In the genomic region with DNA sequence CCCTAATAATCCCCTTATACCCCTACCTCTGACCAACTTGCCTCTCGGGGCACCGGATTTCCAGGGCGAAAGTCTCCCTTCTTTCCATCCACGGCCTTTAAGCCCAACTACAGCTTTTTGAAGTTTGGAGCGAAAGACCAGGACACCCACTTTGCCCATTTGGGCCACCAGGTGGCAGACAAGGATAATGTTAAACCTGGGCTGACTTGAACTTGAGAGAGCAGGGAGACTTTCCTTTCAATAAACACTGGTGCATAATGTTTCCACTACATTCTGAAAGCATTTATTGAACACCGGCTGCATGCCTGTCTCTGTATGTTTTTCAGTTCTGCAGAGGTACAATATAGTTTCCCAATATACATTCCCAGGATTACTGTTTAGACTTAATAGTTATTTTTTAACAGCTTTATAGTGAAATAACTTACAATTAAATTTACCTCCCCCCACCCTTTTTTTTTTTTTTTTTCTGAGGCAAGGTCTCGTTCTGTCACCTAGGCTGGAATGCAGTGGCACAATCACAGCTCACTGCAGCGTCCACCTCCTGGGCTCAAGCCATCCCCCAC, we compare ENCODE assay signal across 8 cellular contexts. TPM values are rescaled to one million over a fixed set of nuclear protein-coding genes. Genes with fewer than 3 reads are reported as not detected.
DNase-seq lines count a peak whose midpoint lies in the region; ATAC-seq, FAIRE-seq and TF ChIP-seq lines count a peak whose summit lies in the region.

No MANE protein-coding gene starts in this region.

- no peaks in the 10 kb centered on the region for H3K9me3 ChIP-seq in kidney (ENCODE audit: control insufficient read depth in 1 of 2, low read length in 2 of 2)

- ATAC-seq in GM23338 (peak; percentile 94), GM19397 (IDR thresholded peaks at IDR 0.05; ENCODE audit: unreplicated experiment) (no peak)

- H3K27ac Mint-ChIP-seq in GM23338: no peak overlapping the region

- H3K4me1 Mint-ChIP-seq in GM23338: peaks cover 3% of the 10 kb centered on the region; the same call in 1 of the 3 replicates

- H3K36me3 Mint-ChIP-seq in GM23338 (ENCODE audit: low read depth): 0 out of 3 replicates have a peak, but pooled peaks cover 4% of the 10 kb centered on the region

- no peaks in the 10 kb centered on the region for H3K9me2 ChIP-seq in GM23338 (ENCODE audit: insufficient read depth)

- FAIRE-seq in kidney (lab: Jason Lieb, UNC): no peak

- TF ChIP-seq CTCF in GM23338 (conservative IDR thresholded peaks at IDR 0.05; ENCODE audit: low read depth in 2 of 2): peak; percentile 91 to 93
- TF ChIP-seq CTCF in kidney (IDR thresholded peaks at IDR 0.05; ENCODE audit: borderline replicate concordance, extremely low read depth, insufficient read depth): peak; percentile 95

- intact Hi-C loops in kidney (cut with DNase I): no loop called here

- no peak overlapping the region for H2AFZ ChIP-seq in GM23338

- H3K36me3 ChIP-seq in GM23338 (ENCODE audit: insufficient read depth) (no peaks in the 10 kb centered on the region), kidney (ENCODE audit: control insufficient read depth in 1 of 2, insufficient read depth in 2 of 2, low read length in 2 of 2) (no peaks in the 10 kb centered on the region)

- H3K27me3 ChIP-seq in GM23338 (ENCODE audit: insufficient read depth): peaks cover 31% of the 10 kb centered on the region

- H3K4me1 ChIP-seq in GM23338 (ENCODE audit: insufficient read depth) (no peaks in the 10 kb centered on the region), kidney (ENCODE audit: control insufficient read depth in 1 of 2, insufficient read depth in 1 of 2, low read depth in 1 of 2, low read length in 2 of 2) (peaks cover 2 to 5% of the 10 kb centered on the region in 2 donors)

- H3K4me3 Mint-ChIP-seq in GM23338: no peak overlapping the region

- no peak overlapping the region for H3K9ac ChIP-seq in kidney (ENCODE audit: low read length in 2 of 2)

- H3K79me2 ChIP-seq in GM23338 (replicated peaks; ENCODE audit: insufficient read depth): no peaks in the 10 kb centered on the region

- H3K27ac ChIP-seq in GM23338 (ENCODE audit: low read depth): no peak overlapping the region
- H3K27ac ChIP-seq in caudate nucleus (ENCODE audit: low read depth, low read length): no peak overlapping the region
- no peak overlapping the region for H3K27ac ChIP-seq in kidney (ENCODE audit: low read depth in 2 of 2, low read length in 2 of 2)

- DNase-seq in C1 segment of cervical spinal cord (lab: John Stamatoyannopoulos, UW) (peak in 11 of 14 donors; percentile 11 to 61 (median 36)), GM23338 (ENCODE audit: low spot score) (peak; percentile 89), NCI-H345 (lab: John Stamatoyannopoulos, UW) (peak; percentile 54), caudate nucleus (lab: John Stamatoyannopoulos, UW) (peak in 48 of 61 donors; percentile 2 to 83 (median 36)), kidney (no peak)
- peak; percentile 66 for DNase-seq in activated CD4-positive, CD25-positive, alpha-beta regulatory T cell treated with anti-CD3 and anti-CD28 coated beads, Interleukin-2, amount 50 U/mL, for 16 hours (ENCODE audit: low read depth, low spot score)
- DNase-seq in stimulated activated CD4-positive, alpha-beta T cell treated with anti-CD3 and anti-CD28 coated beads, Interleukin-1b, Interleukin-23, amount 100 ng/mL, for 4 hours (ENCODE audit: low read depth in 2 of 2): peak; percentile 65 to 68

- no peaks in the 10 kb centered on the region for H3F3A ChIP-seq in GM23338 (replicated peaks; ENCODE audit: low read depth)

- H3K4me2 ChIP-seq in GM23338: no peak overlapping the region

- no peak overlapping the region for H3K4me3 ChIP-seq in GM23338
- H3K4me3 ChIP-seq in kidney (ENCODE audit: low read length in 2 of 2): no peak overlapping the region

- H4K20me1 ChIP-seq in GM23338 (replicated peaks; ENCODE audit: insufficient read depth): no peaks in the 10 kb centered on the region

- peaks cover 25% of the 10 kb centered on the region for H3K27me3 Mint-ChIP-seq in GM23338 (ENCODE audit: insufficient read depth, low read depth, poor library complexity)

- H3K9me3 Mint-ChIP-seq in GM23338: peaks cover 10% of the 10 kb centered on the region; the same call in 2 of the 3 replicates

TF ChIP-seq in GM23338, 12 proteins besides CTCF, POLR2A, EP300 and RAD21 (continues in another document):
- TF ChIP-seq, protein P1, sequence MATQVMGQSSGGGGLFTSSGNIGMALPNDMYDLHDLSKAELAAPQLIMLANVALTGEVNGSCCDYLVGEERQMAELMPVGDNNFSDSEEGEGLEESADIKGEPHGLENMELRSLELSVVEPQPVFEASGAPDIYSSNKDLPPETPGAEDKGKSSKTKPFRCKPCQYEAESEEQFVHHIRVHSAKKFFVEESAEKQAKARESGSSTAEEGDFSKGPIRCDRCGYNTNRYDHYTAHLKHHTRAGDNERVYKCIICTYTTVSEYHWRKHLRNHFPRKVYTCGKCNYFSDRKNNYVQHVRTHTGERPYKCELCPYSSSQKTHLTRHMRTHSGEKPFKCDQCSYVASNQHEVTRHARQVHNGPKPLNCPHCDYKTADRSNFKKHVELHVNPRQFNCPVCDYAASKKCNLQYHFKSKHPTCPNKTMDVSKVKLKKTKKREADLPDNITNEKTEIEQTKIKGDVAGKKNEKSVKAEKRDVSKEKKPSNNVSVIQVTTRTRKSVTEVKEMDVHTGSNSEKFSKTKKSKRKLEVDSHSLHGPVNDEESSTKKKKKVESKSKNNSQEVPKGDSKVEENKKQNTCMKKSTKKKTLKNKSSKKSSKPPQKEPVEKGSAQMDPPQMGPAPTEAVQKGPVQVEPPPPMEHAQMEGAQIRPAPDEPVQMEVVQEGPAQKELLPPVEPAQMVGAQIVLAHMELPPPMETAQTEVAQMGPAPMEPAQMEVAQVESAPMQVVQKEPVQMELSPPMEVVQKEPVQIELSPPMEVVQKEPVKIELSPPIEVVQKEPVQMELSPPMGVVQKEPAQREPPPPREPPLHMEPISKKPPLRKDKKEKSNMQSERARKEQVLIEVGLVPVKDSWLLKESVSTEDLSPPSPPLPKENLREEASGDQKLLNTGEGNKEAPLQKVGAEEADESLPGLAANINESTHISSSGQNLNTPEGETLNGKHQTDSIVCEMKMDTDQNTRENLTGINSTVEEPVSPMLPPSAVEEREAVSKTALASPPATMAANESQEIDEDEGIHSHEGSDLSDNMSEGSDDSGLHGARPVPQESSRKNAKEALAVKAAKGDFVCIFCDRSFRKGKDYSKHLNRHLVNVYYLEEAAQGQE (IDR thresholded peaks at IDR 0.05; ENCODE audit: unreplicated experiment): no peak
- TF ChIP-seq ZNF114 (CRISPR knock-in tag; IDR thresholded peaks at IDR 0.05) (no peak), NANOG (IDR thresholded peaks at IDR 0.05; ENCODE audit: borderline replicate concordance) (no peak), CREB1 (CRISPR knock-in tag; IDR thresholded peaks at IDR 0.05; ENCODE audit: low read depth) (no peak), STAT1 (IDR thresholded peaks at IDR 0.05; ENCODE audit: unreplicated experiment) (no peak), EZH2phosphoT487 (IDR thresholded peaks at IDR 0.05; ENCODE audit: unreplicated experiment) (no peak), POLR2AphosphoS5 (IDR thresholded peaks at IDR 0.05; ENCODE audit: low read depth) (no peak), EZH2 (IDR thresholded peaks at IDR 0.05; ENCODE audit: low read depth, unreplicated experiment) (no peak), ZNF331 (CRISPR knock-in tag; IDR thresholded peaks at IDR 0.05; ENCODE audit: low read depth) (no peak)
- TF ChIP-seq, protein P2, sequence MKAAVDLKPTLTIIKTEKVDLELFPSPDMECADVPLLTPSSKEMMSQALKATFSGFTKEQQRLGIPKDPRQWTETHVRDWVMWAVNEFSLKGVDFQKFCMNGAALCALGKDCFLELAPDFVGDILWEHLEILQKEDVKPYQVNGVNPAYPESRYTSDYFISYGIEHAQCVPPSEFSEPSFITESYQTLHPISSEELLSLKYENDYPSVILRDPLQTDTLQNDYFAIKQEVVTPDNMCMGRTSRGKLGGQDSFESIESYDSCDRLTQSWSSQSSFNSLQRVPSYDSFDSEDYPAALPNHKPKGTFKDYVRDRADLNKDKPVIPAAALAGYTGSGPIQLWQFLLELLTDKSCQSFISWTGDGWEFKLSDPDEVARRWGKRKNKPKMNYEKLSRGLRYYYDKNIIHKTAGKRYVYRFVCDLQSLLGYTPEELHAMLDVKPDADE (IDR thresholded peaks at IDR 0.05): no peak

RNA-seq across cellular contexts. Expression of a gene that starts 6.9 kb away (rescaled TPM):
- total RNA-seq in GM23338 (2014; rRNA removed; shearing (Covaris generic)): 0.66 and 1.0 TPM in 2 replicates
- 0.55 and 0.92 TPM in 2 replicates for polyA plus RNA-seq in GM23338 (2016; fragmentation: Nextera tagmentation; extraction: Ambion mirVana)
- total RNA-seq in kidney: 2.1 TPM
- 7.8 TPM for polyA plus RNA-seq in kidney (ENCODE audit: insufficient read depth, low read depth, low replicate concordance)

RNA-seq across cellular contexts. Expression of a gene that starts 18.9 kb away (rescaled TPM):
- 8.2 and 9.3 TPM in 2 replicates for total RNA-seq in GM23338 (2014; rRNA removed; shearing (Covaris generic))
- 4.3 and 5.0 TPM in 2 replicates for polyA plus RNA-seq in GM23338 (2016; fragmentation: Nextera tagmentation; extraction: Ambion mirVana)
- total RNA-seq in kidney: 72.1 TPM
- polyA plus RNA-seq in kidney (ENCODE audit: insufficient read depth, low read depth, low replicate concordance): 76.9 TPM

RNA-seq across cellular contexts. Expression of a gene that starts 20.0 kb away (rescaled TPM):
- total RNA-seq in GM23338 (2014; rRNA removed; shearing (Covaris generic)): 85.0 and 92.4 TPM in 2 replicates
- polyA plus RNA-seq in GM23338 (2016; fragmentation: Nextera tagmentation; extraction: Ambion mirVana) (181 and 189 TPM in 2 replicates), kidney (ENCODE audit: insufficient read depth, low read depth, low replicate concordance) (284 TPM)
- total RNA-seq in kidney: 71.2 TPM

RNA-seq across cellular contexts. Expression of a gene that starts 28.8 kb away (rescaled TPM):
- not detected in 2 replicates for total RNA-seq in GM23338 (2014; rRNA removed; shearing (Covaris generic))
- 0.18 and 0.52 TPM in 2 replicates for polyA plus RNA-seq in GM23338 (2016; fragmentation: Nextera tagmentation; extraction: Ambion mirVana)
- total RNA-seq in kidney: 90.9 TPM
- 14.3 TPM for polyA plus RNA-seq in kidney (ENCODE audit: insufficient read depth, low read depth, low replicate concordance)

RNA-seq across cellular contexts. Expression of a gene that starts 34.2 kb away (rescaled TPM):
- 0.10 and 0.39 TPM in 2 replicates for total RNA-seq in GM23338 (2014; rRNA removed; shearing (Covaris generic))
- polyA plus RNA-seq in GM23338 (2016; fragmentation: Nextera tagmentation; extraction: Ambion mirVana): 0.16 and 0.42 TPM in 2 replicates
- total RNA-seq in kidney: 31.7 TPM
- 14.9 TPM for polyA plus RNA-seq in kidney (ENCODE audit: insufficient read depth, low read depth, low replicate concordance)
